Comparison of ENCODE assay signal across 9 cellular contexts in the genomic region with DNA sequence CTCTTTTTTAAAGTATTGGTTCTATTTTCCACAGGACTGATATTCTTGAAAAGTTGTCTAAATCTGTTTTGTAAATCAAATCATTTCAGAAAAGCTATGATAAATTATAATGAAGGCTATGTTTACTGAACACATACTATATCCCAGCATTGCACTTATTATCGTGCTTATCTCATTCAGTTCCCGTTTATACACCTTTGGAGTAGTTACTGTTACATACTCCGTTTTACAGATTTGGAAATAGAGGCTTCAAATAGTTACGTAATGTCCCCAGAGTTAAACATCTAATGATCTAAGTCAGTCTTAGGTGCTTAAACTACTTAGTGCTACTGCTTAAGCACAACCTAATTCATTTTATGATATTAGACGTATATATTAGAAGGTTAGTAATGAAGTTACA. TPM values are rescaled to one million over a fixed set of nuclear protein-coding genes. Genes with fewer than 3 reads are reported as not detected.
DNase-seq lines count a peak whose midpoint lies in the region; TF ChIP-seq lines count a peak whose summit lies in the region.
"Had no signal": no experiment of that assay in that cellular context is flagged by ENCODE, and none has a peak within 500 bp of the region (broad histone marks: within the 10 kb centered on the region; RNA-seq: fewer than 3 reads in every experiment).

No MANE protein-coding gene starts in this region.

- peak overlapping the region; percentile 94 for H3K4me3 ChIP-seq in H7 (ENCODE audit: insufficient read depth, low read depth, low read length)
- H3K4me3 ChIP-seq in WI38 (ENCODE audit: low read depth, low read length): peak overlapping the region; percentile 92
- H3K4me3 ChIP-seq in iPS-18a (ENCODE audit: low read length): peak overlapping the region; percentile 92
- H3K4me3 ChIP-seq in stomach smooth muscle (ENCODE audit: low read length in 2 of 2): peak overlapping the region; percentile 94 to 98

- no peak overlapping the region for H3K4me3 Mint-ChIP-seq in activated CD4-positive, alpha-beta T cell treated with anti-CD3 and anti-CD28 coated beads, Interleukin-2, amount 10 ng/mL, durations not matched to agents 24 days and 14 days

- intact Hi-C loops in activated CD4-positive, alpha-beta T cell treated with anti-CD3 and anti-CD28 coated beads, Interleukin-2, amount 10 ng/mL, durations not matched to agents 24 days and 14 days (cut with micrococcal nuclease): loop anchor here (1.0 to 5.0 kb wide), 5 partner anchors 144 to 1102 kb away; a partner anchor contains a TSS

- peaks cover 2% of the 10 kb centered on the region for H3K27me3 Mint-ChIP-seq in activated CD4-positive, alpha-beta T cell treated with anti-CD3 and anti-CD28 coated beads, Interleukin-2, amount 10 ng/mL, durations not matched to agents 24 days and 14 days

- no peak overlapping the region for H3K27ac Mint-ChIP-seq in activated CD4-positive, alpha-beta T cell treated with anti-CD3 and anti-CD28 coated beads, Interleukin-2, amount 10 ng/mL, durations not matched to agents 24 days and 14 days

- H3K27me3 ChIP-seq in H7 (ENCODE audit: control insufficient read depth, insufficient read depth, low read length): no peaks in the 10 kb centered on the region
- H3K27me3 ChIP-seq in iPS-18a (ENCODE audit: control insufficient read depth, insufficient read depth, low read length): no peaks in the 10 kb centered on the region
- no peaks in the 10 kb centered on the region for H3K27me3 ChIP-seq in stomach smooth muscle (ENCODE audit: control insufficient read depth in 1 of 2, insufficient read depth in 2 of 2, low read length in 2 of 2)

- H3K27ac ChIP-seq in iPS-18a (ENCODE audit: low read length): peak overlapping the region; percentile 26
- H3K27ac ChIP-seq in stomach smooth muscle (ENCODE audit: low read length): no peak overlapping the region

- H3K4me1 Mint-ChIP-seq in activated CD4-positive, alpha-beta T cell treated with anti-CD3 and anti-CD28 coated beads, Interleukin-2, amount 10 ng/mL, durations not matched to agents 24 days and 14 days: peaks cover 14% of the 10 kb centered on the region

- H3K4me1 ChIP-seq in iPS-18a (ENCODE audit: control insufficient read depth, low read depth, low read length) (peaks cover 11% of the 10 kb centered on the region), stomach smooth muscle (ENCODE audit: control insufficient read depth, insufficient read depth, low read length) (peaks cover 3% of the 10 kb centered on the region)

- no peak for DNase-seq in H7
- DNase-seq in stimulated activated CD8-positive, alpha-beta memory T cell treated with anti-CD3 and anti-CD28 coated beads, Interleukin-4, amount 100 ng/mL, for 48 hours: no peak
- DNase-seq in activated CD4-positive, alpha-beta T cell treated with anti-CD3 and anti-CD28 coated beads, Interleukin-2, amount 10 ng/mL, durations not matched to agents 24 days and 14 days: no peak
- DNase-seq in NCI-H1092 (lab: John Stamatoyannopoulos, UW): no peak
- no peak for DNase-seq in SKM-1 (lab: John Stamatoyannopoulos, UW; ENCODE audit: unreplicated experiment)
- DNase-seq: GOT3 had no signal

- H3K9me3 Mint-ChIP-seq in activated CD4-positive, alpha-beta T cell treated with anti-CD3 and anti-CD28 coated beads, Interleukin-2, amount 10 ng/mL, durations not matched to agents 24 days and 14 days: no peaks in the 10 kb centered on the region

- H3K9ac ChIP-seq in iPS-18a (ENCODE audit: low read length): peak overlapping the region; percentile 97
- peak overlapping the region in 1 of 2 donors; percentile 90 for H3K9ac ChIP-seq in stomach smooth muscle (ENCODE audit: low read length in 2 of 2)

- H3K36me3 ChIP-seq in H7 (replicated peaks; ENCODE audit: control insufficient read depth, insufficient read depth, low read length) (no peaks in the 10 kb centered on the region), iPS-18a (ENCODE audit: control insufficient read depth, low read depth, low read length) (no peaks in the 10 kb centered on the region), stomach smooth muscle (ENCODE audit: control insufficient read depth in 2 of 2, insufficient read depth in 2 of 2, low read length in 2 of 2) (no peaks in the 10 kb centered on the region)

- TF ChIP-seq CTCF in WI38 (IDR thresholded peaks at IDR 0.05; ENCODE audit: low read depth, low read length): no peak

- H3K9me3 ChIP-seq in iPS-18a (ENCODE audit: control insufficient read depth, low read depth, low read length): no peaks in the 10 kb centered on the region
- no peaks in the 10 kb centered on the region for H3K9me3 ChIP-seq in stomach smooth muscle (ENCODE audit: control insufficient read depth in 2 of 2, low read length in 2 of 2)

- H3K36me3 Mint-ChIP-seq in activated CD4-positive, alpha-beta T cell treated with anti-CD3 and anti-CD28 coated beads, Interleukin-2, amount 10 ng/mL, durations not matched to agents 24 days and 14 days (ENCODE audit: low read depth): peaks cover 16% of the 10 kb centered on the region

RNA-seq across cellular contexts. Expression of a gene that starts 1.2 kb away (rescaled TPM):
- 138 and 150 TPM in 2 replicates for total RNA-seq in H7 (2014; rRNA removed; shearing (Covaris generic))
- 129 and 130 TPM in 2 replicates for total RNA-seq in activated CD4-positive, alpha-beta T cell treated with anti-CD3 and anti-CD28 coated beads, Interleukin-2, amount 10 ng/mL, durations not matched to agents 24 days and 14 days

RNA-seq across cellular contexts. Expression of a gene that starts 49.0 kb away (rescaled TPM):
- 10.4 and 13.7 TPM in 2 replicates for total RNA-seq in H7 (2014; rRNA removed; shearing (Covaris generic))
- 21.1 and 26.3 TPM in 2 replicates for total RNA-seq in activated CD4-positive, alpha-beta T cell treated with anti-CD3 and anti-CD28 coated beads, Interleukin-2, amount 10 ng/mL, durations not matched to agents 24 days and 14 days
